8 cellular contexts compared by ENCODE assay signal in genomic region chr7:113710310-113711106, GRCh38.
A peak's percentile ranks its signal among the peaks of the same experiment; 100 is the strongest.
DNase-seq lines count a peak whose midpoint lies in the region; ATAC-seq, FAIRE-seq and TF ChIP-seq lines count a peak whose summit lies in the region.

No MANE protein-coding gene starts in this region.

- H3K27me3 ChIP-seq in CD4-positive, alpha-beta memory T cell (ENCODE audit: insufficient read depth, low read length): no peaks in the 10 kb centered on the region
- H3K27me3 ChIP-seq in HepG2 (ENCODE audit: control insufficient read depth in 1 of 2, insufficient read depth in 2 of 2, low read length in 2 of 2): no peaks in the 10 kb centered on the region

- TF ChIP-seq CTCF in coronary artery (IDR thresholded peaks at IDR 0.05): peak; percentile 84
- peak; percentile 73 for TF ChIP-seq CTCF in HepG2 (CRISPR knock-in tag; IDR thresholded peaks at IDR 0.05)

- TF ChIP-seq RAD21 in HepG2 (CRISPR knock-in tag; IDR thresholded peaks at IDR 0.05): no peak

- H3K36me3 ChIP-seq in CD4-positive, alpha-beta memory T cell (ENCODE audit: insufficient read depth, low read length): no peaks in the 10 kb centered on the region
- no peaks in the 10 kb centered on the region for H3K36me3 ChIP-seq in HepG2 (replicated peaks in 1 of 2; ENCODE audit: control insufficient read depth in 1 of 2, insufficient read depth in 2 of 2, low read length in 2 of 2)

- in situ Hi-C loops in HepG2 (cut with HindIII; ENCODE audit: extremely low pct_ligation_motif_present, low pct_unique_long_range_greater_than_20kb): loop anchor here (25.0 kb wide), 1 partner anchor 1173 kb away; no protein-coding TSS in a partner anchor

- peak; percentile 36 to 55 (median 51) for DNase-seq in CD4-positive, alpha-beta memory T cell
- DNase-seq in NCI-H146 (lab: John Stamatoyannopoulos, UW) (peak; percentile 62), SKM-1 treated with dmso at 0.1 percent for 144 hours (lab: John Stamatoyannopoulos, UW; ENCODE audit: unreplicated experiment) (peak; percentile 43), coronary artery (ENCODE audit: low spot score) (no peak), HepG2 (ENCODE audit: low spot score) (peak; percentile 63), superior temporal gyrus (ENCODE audit: extremely low spot score) (peak; percentile 86)

- ATAC-seq in GM18868 (IDR thresholded peaks at IDR 0.05; ENCODE audit: unreplicated experiment) (peak; percentile 97), HG03025 (IDR thresholded peaks at IDR 0.05; ENCODE audit: low FRiP score, unreplicated experiment) (peak; percentile 99), HepG2 (peak; percentile 86)

- peaks cover 0 to 3% (median 0%) of the 10 kb centered on the region in 8 donors for H3K9me3 Mint-ChIP-seq in CD4-positive, alpha-beta memory T cell

- peak; percentile 60 for FAIRE-seq in HepG2 (lab: Jason Lieb, UNC)

- no peaks in the 10 kb centered on the region for H3K36me3 Mint-ChIP-seq in CD4-positive, alpha-beta memory T cell

- CTCF ChIA-PET in CD4-positive, alpha-beta memory T cell (lab: Charles Lee; ENCODE audit: partially characterized antibody): interaction anchor here (0.8 to 1.5 kb wide), 6 partner anchors 8 to 1160 kb away, joined by 3 to 4 read pairs (median 3); no protein-coding TSS in a partner anchor
- CTCF ChIA-PET in HepG2 (lab: Yijun Ruan, JAX; ENCODE audit: low intra/inter-chr PET ratio, low total read pairs): no interaction called here

- POLR2A ChIA-PET in CD4-positive, alpha-beta memory T cell (lab: Charles Lee; ENCODE audit: partially characterized antibody): no interaction called here
- POLR2A ChIA-PET in HepG2 (lab: Yijun Ruan, JAX): no interaction called here

- H3K79me2 ChIP-seq in HepG2 (ENCODE audit: insufficient read depth, low read length): no peaks in the 10 kb centered on the region

- H3K4me3 ChIP-seq in CD4-positive, alpha-beta memory T cell (ENCODE audit: low read length in 2 of 2): no peak overlapping the region
- no peak overlapping the region for H3K4me3 ChIP-seq in coronary artery
- H3K4me3 ChIP-seq in HepG2 (replicated peaks in 1 of 3; ENCODE audit: insufficient read depth in 1 of 3, low read depth in 2 of 3, low read length in 3 of 3): no peak overlapping the region

- TF ChIP-seq EP300 in HepG2 (IDR thresholded peaks at IDR 0.05; ENCODE audit: low read depth in 2 of 2, low read length in 2 of 2) (no peak), HepG2 (CRISPR knock-in tag; IDR thresholded peaks at IDR 0.05; ENCODE audit: borderline replicate concordance) (no peak)

- no peak overlapping the region for H3K27ac Mint-ChIP-seq in CD4-positive, alpha-beta memory T cell

- H3K27ac ChIP-seq in CD4-positive, alpha-beta memory T cell (ENCODE audit: low read depth, low read length): no peak overlapping the region
- H3K27ac ChIP-seq in coronary artery (no peak overlapping the region), HepG2 (ENCODE audit: extremely low read length, insufficient read depth, low read length) (no peak overlapping the region)

- no peaks in the 10 kb centered on the region for H3K4me1 ChIP-seq in CD4-positive, alpha-beta memory T cell (ENCODE audit: insufficient read depth, low read length)
- no peaks in the 10 kb centered on the region for H3K4me1 ChIP-seq in HepG2 (ENCODE audit: insufficient read depth, low read length)

- H3K4me3 Mint-ChIP-seq in CD4-positive, alpha-beta memory T cell: no peak overlapping the region

- no peak for TF ChIP-seq POLR2A in HepG2 (IDR thresholded peaks at IDR 0.05; ENCODE audit: insufficient read depth in 1 of 2, low read depth in 2 of 2, low read length in 2 of 2)

- no TSS peak for BruUV-seq in HepG2 (replicated peaks; lab: Mats Ljungman, UMichigan)

- H3K9me3 ChIP-seq in CD4-positive, alpha-beta memory T cell (ENCODE audit: control insufficient read depth in 1 of 2, low read length in 2 of 2): no peaks in the 10 kb centered on the region
- H3K9me3 ChIP-seq in HepG2 (ENCODE audit: low read length): no peaks in the 10 kb centered on the region

- no peaks in the 10 kb centered on the region for H4K20me1 ChIP-seq in HepG2 (ENCODE audit: insufficient read depth, low read length)

- no peaks in the 10 kb centered on the region for H3K4me1 Mint-ChIP-seq in CD4-positive, alpha-beta memory T cell

- no peak overlapping the region for H2AFZ ChIP-seq in HepG2 (ENCODE audit: low read length)

- intact Hi-C loops in CD4-positive, alpha-beta memory T cell (cut with micrococcal nuclease): loop anchor here (2.0 kb wide), 1 partner anchor 1968 kb away; no protein-coding TSS in a partner anchor
- intact Hi-C loops in HepG2 (cut with micrococcal nuclease; ENCODE audit: unreplicated experiment): loop anchor here (10.0 kb wide), 1 partner anchor 556 kb away; no protein-coding TSS in a partner anchor

- H3K9ac ChIP-seq in HepG2 (ENCODE audit: insufficient read depth, low read depth, low read length): no peak overlapping the region

- 48% methylated on average over 4 of the region's 4 CpGs for WGBS in HepG2 (ENCODE audit: low lambda C conversion rate)

- no peak overlapping the region for H3K4me2 ChIP-seq in HepG2 (ENCODE audit: low read depth, low read length)

- H3K27me3 Mint-ChIP-seq in CD4-positive, alpha-beta memory T cell: peaks cover 0 to 1% of the 10 kb centered on the region in 2 donors

TF ChIP-seq in HepG2, 621 proteins besides CTCF, POLR2A, EP300 and RAD21:
- peak; percentile 42; the same call in 1 of the 2 replicates for TF ChIP-seq STAG1 (CRISPR knock-in tag; IDR thresholded peaks at IDR 0.05)
- TF ChIP-seq PPARG (CRISPR knock-in tag; conservative IDR thresholded peaks at IDR 0.05): no peak
